28 cellular contexts compared by ENCODE assay signal in genomic region chr15:48297668-48298067, GRCh38.
"Had no signal": no experiment of that assay in that cellular context is flagged by ENCODE, and none has a peak within 500 bp of the region (broad histone marks: within the 10 kb centered on the region; RNA-seq: fewer than 3 reads in every experiment).

No MANE protein-coding gene starts in this region.

- DNase-seq: colonic mucosa; dermis blood vessel endothelial cell; effector memory CD4-positive, alpha-beta T cell; erythroblast; esophagus squamous epithelium; foreskin melanocyte; glutamatergic neuron; heart right ventricle; hippocampal formation; left ventricle myocardium superior; lower lobe of right lung; natural killer cell; occipital lobe; ovary; posterior cingulate gyrus; psoas muscle; right cardiac atrium; sigmoid colon; stimulated activated CD4-positive, alpha-beta T cell treated with anti-CD3 and anti-CD28 coated beads, Interleukin-2, amount 100 ng/mL, for 24 hours; stimulated activated CD4-positive, alpha-beta T cell treated with anti-CD3 and anti-CD28 coated beads, Interleukin-4, amount 100 ng/mL, for 4 hours; stimulated activated naive CD8-positive, alpha-beta T cell treated with anti-CD3 and anti-CD28 coated beads, Interleukin-15, Interleukin-2, amounts not matched to agents 100 U/mL and 50 U/mL, for 24 hours; substantia nigra; testis; tibial artery; upper lobe of left lung had no signal

- FAIRE-seq: keratinocyte, urothelium cell line had no signal

- H3K4me1 ChIP-seq: colonic mucosa, esophagus squamous epithelium, heart right ventricle, lower lobe of right lung, psoas muscle, sigmoid colon, testis, tibial artery, upper lobe of left lung had no signal

- H3K36me3 ChIP-seq: colonic mucosa, esophagus squamous epithelium, heart right ventricle, lower lobe of right lung, ovary, sigmoid colon, tibial artery, upper lobe of left lung had no signal

- H3K27ac ChIP-seq: colonic mucosa, esophagus squamous epithelium, heart right ventricle, lower lobe of right lung, ovary, psoas muscle, sigmoid colon, testis, tibial artery, upper lobe of left lung had no signal

- ATAC-seq: heart right ventricle; left ventricle myocardium superior; lower lobe of right lung; natural killer cell; psoas muscle; right cardiac atrium; stimulated activated memory B cell treated with anti-CD40 and anti-IgM and Interleukin-4, amounts not matched to agents 10 μg/mL and 1 μg/mL and 100 μg/mL, for 72 hours; stimulated activated naive CD8-positive, alpha-beta T cell treated with anti-CD3 and anti-CD28 coated beads, Interleukin-15, Interleukin-2, amounts not matched to agents 100 U/mL and 50 U/mL, for 24 hours had no signal

- H3K9me3 ChIP-seq: colonic mucosa, esophagus squamous epithelium, heart right ventricle, lower lobe of right lung, ovary, psoas muscle, sigmoid colon, testis, tibial artery, upper lobe of left lung had no signal

- H3K27me3 ChIP-seq: colonic mucosa, esophagus squamous epithelium, ovary, sigmoid colon, testis, tibial artery, upper lobe of left lung had no signal

- H3K4me3 ChIP-seq: colonic mucosa, esophagus squamous epithelium, heart right ventricle, lower lobe of right lung, ovary, psoas muscle, sigmoid colon, testis, tibial artery, upper lobe of left lung had no signal
